Comparison of ENCODE assay signal across 1 cellular context in the genomic region with DNA sequence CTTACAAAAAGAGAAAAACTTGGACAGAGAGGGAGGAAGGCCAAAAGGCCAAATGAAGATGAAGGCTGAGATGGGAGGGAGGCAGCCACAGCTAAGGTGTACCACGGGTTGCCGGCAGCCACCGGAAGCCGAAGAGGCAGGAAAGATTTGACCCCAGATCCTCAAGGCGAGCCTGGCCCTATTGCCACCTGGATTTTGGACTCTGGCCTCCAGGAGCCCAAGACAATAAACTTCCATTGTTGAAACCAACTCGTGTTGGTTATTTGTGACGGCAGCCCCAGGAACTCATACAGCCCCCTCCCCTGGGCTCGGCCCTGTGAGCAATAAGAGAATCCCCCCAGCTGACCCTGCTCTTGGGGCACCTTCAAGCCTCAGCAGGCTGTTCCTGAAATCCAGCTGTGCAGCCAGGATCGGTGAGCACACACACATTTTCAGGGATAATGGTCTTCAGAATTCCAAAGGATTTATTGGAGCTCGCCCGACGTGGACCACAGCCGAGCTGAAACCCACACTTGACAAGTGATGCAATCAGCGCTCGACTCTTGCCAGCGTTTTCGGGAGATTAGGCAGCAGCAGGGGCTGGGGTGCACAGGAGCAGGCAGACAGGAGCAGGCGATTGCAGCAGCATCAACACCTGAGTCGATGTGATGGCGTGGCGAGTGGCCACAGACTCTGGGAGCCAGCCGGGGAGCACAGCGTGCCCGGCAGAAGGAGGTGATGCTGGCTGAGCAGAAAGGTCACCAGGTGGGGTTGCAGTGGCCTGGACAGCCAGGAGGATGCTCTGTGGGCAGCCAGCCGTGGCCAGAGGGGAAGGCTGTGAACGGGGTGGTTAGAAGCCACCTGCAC.
TF ChIP-seq lines count a peak whose summit lies in the region.

No MANE protein-coding gene starts in this region.

TF ChIP-seq in H1, 55 proteins besides CTCF, POLR2A, EP300 and RAD21:
- TF ChIP-seq HDAC2 (IDR thresholded peaks at IDR 0.05; ENCODE audit: borderline replicate concordance in 1 of 2, low read depth in 2 of 2, low read length in 2 of 2) (no peak), CREB1 (IDR thresholded peaks at IDR 0.05) (0 out of 2 replicates have a peak, but pooled peaks have one; percentile 12), CEBPB (IDR thresholded peaks at IDR 0.05; ENCODE audit: low read depth, low read length) (peak; percentile 72; the same call in 1 of the 2 replicates), CTBP2 (IDR thresholded peaks at IDR 0.05; ENCODE audit: borderline replicate concordance, insufficient read depth, insufficient read length, low read length) (no peak), FOSL1 (IDR thresholded peaks at IDR 0.05; ENCODE audit: insufficient read depth, low read depth, low read length) (no peak), BRCA1 (IDR thresholded peaks at IDR 0.05; ENCODE audit: low read depth, low read length) (no peak), RBBP5 (IDR thresholded peaks at IDR 0.05; ENCODE audit: borderline replicate concordance, low read depth, low read length) (no peak)
